ENCODE assay signal across 20 cellular contexts in the genomic region with DNA sequence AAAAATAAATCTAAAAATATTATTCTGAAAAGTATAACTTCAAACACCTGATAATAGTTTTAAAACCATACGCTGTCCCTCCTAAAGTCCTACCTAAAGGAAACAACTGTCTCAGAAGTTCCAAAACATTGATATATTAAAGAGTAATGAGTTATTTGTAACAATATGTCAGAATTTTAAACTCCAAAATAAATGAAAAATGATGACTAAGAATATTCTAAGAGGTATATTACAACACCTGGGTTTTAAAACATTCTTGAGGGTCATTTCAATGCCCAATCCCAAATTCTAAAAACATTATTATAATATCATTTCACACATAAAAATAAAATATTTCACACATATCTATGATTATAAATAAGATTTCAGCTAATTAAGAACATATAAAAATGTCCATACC.
"Had no signal": no experiment of that assay in that cellular context is flagged by ENCODE, and none has a peak within 500 bp of the region (broad histone marks: within the 10 kb centered on the region; RNA-seq: fewer than 3 reads in every experiment).

No MANE protein-coding gene starts in this region.

- FAIRE-seq: endometrium had no signal

- H3K9ac ChIP-seq: parathyroid adenoma had no signal

- H3K4me3 ChIP-seq: esophagus squamous epithelium, left lung, mucosa of descending colon, stomach, testis, tibial artery had no signal

- H3K27me3 ChIP-seq: esophagus squamous epithelium, left lung, neutrophil, stomach, testis, tibial artery had no signal

- H3K4me1 ChIP-seq: parathyroid adenoma, testis had no signal

- H3K9me3 ChIP-seq: esophagus squamous epithelium, left lung, mucosa of descending colon, neutrophil, stomach, testis, tibial artery had no signal

- H3K27ac ChIP-seq: esophagus squamous epithelium, left lung, neutrophil, parathyroid adenoma, stomach, testis, tibial artery had no signal

- DNase-seq: cortex of kidney; effector memory CD8-positive, alpha-beta T cell; erythroblast; esophagus squamous epithelium; foreskin melanocyte; head of caudate nucleus; left cardiac atrium; left lung; mesenchymal stem cell; mucosa of descending colon; naive B cell; stimulated activated CD4-positive, alpha-beta T cell treated with anti-CD3 and anti-CD28 coated beads, Interleukin-2, amount 100 ng/mL, for 24 hours; stimulated activated CD4-positive, alpha-beta T cell treated with anti-CD3 and anti-CD28 coated beads, Interleukin-4, amount 100 ng/mL, for 24 hours; stimulated activated naive CD4-positive, alpha-beta T cell treated with Interleukin-2 at 50 U/mL for 16 hours; stomach; testis; tibial artery had no signal
